ENCODE assay signal across 14 cellular contexts in the genomic region with DNA sequence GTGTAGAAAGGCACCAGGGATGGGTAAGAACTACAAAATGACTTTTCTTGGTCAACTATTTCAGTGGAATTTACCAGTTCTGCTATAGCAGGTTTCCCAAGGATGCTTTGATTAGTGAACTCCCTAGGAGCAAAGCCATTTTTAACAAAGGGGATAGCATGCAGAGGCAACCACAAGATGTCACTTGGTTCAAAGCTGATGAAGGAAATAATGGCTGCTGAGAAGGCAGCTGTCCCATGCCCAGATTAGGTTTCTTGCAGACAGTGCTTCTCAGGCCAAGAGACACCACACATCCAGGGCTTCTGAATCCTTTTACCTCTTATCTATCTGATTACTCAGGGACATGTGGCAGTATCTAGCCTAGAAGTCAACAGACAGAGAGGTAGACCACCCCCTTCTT.
DNase-seq lines count a peak whose midpoint lies in the region; ATAC-seq and TF ChIP-seq lines count a peak whose summit lies in the region.
"Had no signal": no experiment of that assay in that cellular context is flagged by ENCODE, and none has a peak within 500 bp of the region (broad histone marks: within the 10 kb centered on the region; RNA-seq: fewer than 3 reads in every experiment).

No MANE protein-coding gene starts in this region.

- H3K79me2 ChIP-seq in MM.1S (ENCODE audit: low read length), result no peaks in the 10 kb centered on the region

- ATAC-seq in RWPE2 (ENCODE audit: low read depth), result 0 out of 3 replicates have a peak, but pooled peaks have one; percentile 31
- ATAC-seq in left cardiac atrium, result peak; percentile 54 to 84
- no peak for ATAC-seq in HG02678 (IDR thresholded peaks at IDR 0.05; ENCODE audit: unreplicated experiment)

- H3F3A ChIP-seq in MM.1S (ENCODE audit: insufficient read depth, low read length), result no peaks in the 10 kb centered on the region

- no peak overlapping the region for H3K9ac ChIP-seq in MM.1S (ENCODE audit: low read length)

- H3K4me1 ChIP-seq in RWPE2 (ENCODE audit: insufficient read depth, poor library complexity, severe bottlenecking) (no peaks in the 10 kb centered on the region), MM.1S (ENCODE audit: low read length) (no peaks in the 10 kb centered on the region)

- no peaks in the 10 kb centered on the region for H4K20me1 ChIP-seq in MM.1S (ENCODE audit: insufficient read depth, low read length)

- no peaks in the 10 kb centered on the region for H3K9me3 ChIP-seq in RWPE2 (ENCODE audit: severe bottlenecking)
- H3K9me3 ChIP-seq in MM.1S (replicated peaks; ENCODE audit: insufficient read depth, low read length), result no peaks in the 10 kb centered on the region
- H3K9me3 ChIP-seq: MG63 had no signal

- no peak overlapping the region for H3K27ac ChIP-seq in RWPE2 (ENCODE audit: poor library complexity, severe bottlenecking)
- H3K27ac ChIP-seq in MM.1S (ENCODE audit: low read length), result no peak overlapping the region
- H3K27ac ChIP-seq: SK-N-MC had no signal

- H2AFZ ChIP-seq in MM.1S (ENCODE audit: low read length), result no peak overlapping the region

- DNase-seq in DMS53 (lab: John Stamatoyannopoulos, UW) (peak; percentile 0), DMS53 treated with DMSO at 0.1 percent for 48 hours (lab: John Stamatoyannopoulos, UW; ENCODE audit: unreplicated experiment) (no peak), RWPE2 (ENCODE audit: low spot score) (no peak), left cardiac atrium (no peak), renal cortical epithelial cell (ENCODE audit: low read depth) (peak; percentile 26), MM.1S (no peak), SHP77 (lab: John Stamatoyannopoulos, UW) (no peak)
- DNase-seq: activated gamma-delta T cell; effector memory CD4-positive, alpha-beta T cell; MG63; naive B cell; stimulated activated CD4-positive, alpha-beta T cell treated with anti-CD3 and anti-CD28 coated beads, Interleukin-2, amount 100 ng/mL, for 24 hours had no signal

- intact Hi-C loops in left cardiac atrium (cut with DNase I), result loop anchor here (5.0 to 10.0 kb wide), 5 partner anchors 148 to 388 kb away; no protein-coding TSS in a partner anchor

- H3K4me2 ChIP-seq in MM.1S (ENCODE audit: low read depth, low read length), result no peak overlapping the region

- no peak overlapping the region for H3K4me3 ChIP-seq in RWPE2 (ENCODE audit: severe bottlenecking)
- no peak overlapping the region for H3K4me3 ChIP-seq in MM.1S (ENCODE audit: low read length)
- H3K4me3 ChIP-seq: MG63, SK-N-MC had no signal

- H3K27me3 ChIP-seq in RWPE2 (ENCODE audit: insufficient read depth, poor library complexity, severe bottlenecking) (no peaks in the 10 kb centered on the region), MM.1S (replicated peaks; ENCODE audit: insufficient read depth, low read length) (no peaks in the 10 kb centered on the region)
- H3K27me3 ChIP-seq: MG63 had no signal

- TF ChIP-seq CTCF in RWPE2 (IDR thresholded peaks at IDR 0.05; ENCODE audit: poor library complexity, severe bottlenecking) (no peak), MM.1S (IDR thresholded peaks at IDR 0.05; ENCODE audit: low read length) (no peak)

- H3K9me2 ChIP-seq in MM.1S (replicated peaks; ENCODE audit: insufficient read depth, low read length), result no peaks in the 10 kb centered on the region

- no peaks in the 10 kb centered on the region for H3K36me3 ChIP-seq in RWPE2 (ENCODE audit: low read depth)
- H3K36me3 ChIP-seq in MM.1S (replicated peaks; ENCODE audit: insufficient read depth, low read length), result no peaks in the 10 kb centered on the region
- H3K36me3 ChIP-seq: MG63 had no signal

Comparison
In these comparisons a context has a peak if more than half of its experiments do, and no peak if none do; other contexts are left out.
1. DNase-seq: peak in DMS53 (single experiment) and renal cortical epithelial cell (single experiment); none in DMS53 treated with DMSO at 0.1 percent for 48 hours (single experiment), RWPE2 (single experiment), left cardiac atrium (single experiment), MM.1S (single experiment) and SHP77 (0 of 2).